ENCODE assay signal across 9 cellular contexts in genomic region chr17:76147211-76148014, GRCh38. TPM values are rescaled to one million over a fixed set of nuclear protein-coding genes. Genes with fewer than 3 reads are reported as not detected.
DNase-seq lines count a peak whose midpoint lies in the region; ATAC-seq and TF ChIP-seq lines count a peak whose summit lies in the region.
"Had no signal": no experiment of that assay in that cellular context is flagged by ENCODE, and none has a peak within 500 bp of the region (broad histone marks: within the 10 kb centered on the region; RNA-seq: fewer than 3 reads in every experiment).

No MANE protein-coding gene starts in this region.

- no peak for ATAC-seq in CD4-positive, CD25-positive, alpha-beta regulatory T cell (ENCODE audit: low read depth in 2 of 2)
- no peak for ATAC-seq in HG03139 (IDR thresholded peaks at IDR 0.05; ENCODE audit: unreplicated experiment)
- no peak for ATAC-seq in HG02885 (IDR thresholded peaks at IDR 0.05; ENCODE audit: poor library complexity, unreplicated experiment)

- H3K4me3 Mint-ChIP-seq in CD4-positive, CD25-positive, alpha-beta regulatory T cell = peak overlapping the region in 2 of 4 donors; percentile 34 to 68
- H3K4me3 Mint-ChIP-seq in immature natural killer cell = no peak overlapping the region
- H3K4me3 Mint-ChIP-seq in type B pancreatic cell = no peak overlapping the region
- H3K4me3 Mint-ChIP-seq: memory B cell had no signal

- peak; percentile 48 for TF ChIP-seq CTCF in HFF-Myc (IDR thresholded peaks at IDR 0.05; ENCODE audit: low read depth, low read length, missing control alignments)
- peak; percentile 75 for TF ChIP-seq CTCF in type B pancreatic cell (conservative IDR thresholded peaks at IDR 0.05)

- H3K4me3 ChIP-seq in CD4-positive, CD25-positive, alpha-beta regulatory T cell (ENCODE audit: low read depth, low read length) = no peak overlapping the region
- no peak overlapping the region for H3K4me3 ChIP-seq in HFF-Myc (replicated peaks; ENCODE audit: low read depth, low read length)

- H3K4me1 ChIP-seq in CD4-positive, CD25-positive, alpha-beta regulatory T cell (ENCODE audit: control insufficient read depth, insufficient read depth, low read length, poor library complexity, severe bottlenecking) = peaks cover 66% of the 10 kb centered on the region

- no peak for DNase-seq in CD4-positive, CD25-positive, alpha-beta regulatory T cell
- DNase-seq in HFF-Myc (ENCODE audit: extremely low read depth, low read depth) = no peak
- peak; percentile 54 for DNase-seq in SW480 (ENCODE audit: low spot score)
- DNase-seq in immature natural killer cell = no peak
- no peak for DNase-seq in type B pancreatic cell (ENCODE audit: extremely low spot score, unreplicated experiment)
- no peak for DNase-seq in GOT3 (lab: John Stamatoyannopoulos, UW)

- H3K9me3 ChIP-seq in CD4-positive, CD25-positive, alpha-beta regulatory T cell (ENCODE audit: control insufficient read depth in 2 of 2, low read length in 2 of 2) = no peaks in the 10 kb centered on the region

- no peaks in the 10 kb centered on the region for H3K27me3 Mint-ChIP-seq in CD4-positive, CD25-positive, alpha-beta regulatory T cell
- H3K27me3 Mint-ChIP-seq in immature natural killer cell (ENCODE audit: low read depth in 3 of 3) (peaks cover 0 to 3% (median 0%) of the 10 kb centered on the region in 3 donors), type B pancreatic cell (peaks cover 2% of the 10 kb centered on the region)
- H3K27me3 Mint-ChIP-seq: memory B cell had no signal

- no peaks in the 10 kb centered on the region for H3K27me3 ChIP-seq in CD4-positive, CD25-positive, alpha-beta regulatory T cell (ENCODE audit: control insufficient read depth, insufficient read depth, low read length)

- peaks cover 26% of the 10 kb centered on the region for H3K36me3 Mint-ChIP-seq in CD4-positive, CD25-positive, alpha-beta regulatory T cell
- H3K36me3 Mint-ChIP-seq in immature natural killer cell (peaks cover 0 to 8% (median 0%) of the 10 kb centered on the region in 3 donors), type B pancreatic cell (no peaks in the 10 kb centered on the region)
- H3K36me3 Mint-ChIP-seq: memory B cell had no signal

- peaks cover 19 to 86% (median 44%) of the 10 kb centered on the region in 4 donors for H3K4me1 Mint-ChIP-seq in CD4-positive, CD25-positive, alpha-beta regulatory T cell
- peaks cover 51 to 58% of the 10 kb centered on the region in 2 donors for H3K4me1 Mint-ChIP-seq in immature natural killer cell
- H3K4me1 Mint-ChIP-seq in type B pancreatic cell (ENCODE audit: unreplicated experiment) = peaks cover 21% of the 10 kb centered on the region

- no peaks in the 10 kb centered on the region for H3K36me3 ChIP-seq in CD4-positive, CD25-positive, alpha-beta regulatory T cell (ENCODE audit: control insufficient read depth, insufficient read depth, low read length)

- H3K27ac ChIP-seq in CD4-positive, CD25-positive, alpha-beta regulatory T cell (ENCODE audit: insufficient read depth, low read length, poor library complexity, severe bottlenecking) = peak overlapping the region; percentile 94

- peak overlapping the region; percentile 74 to 98 (median 97) for H3K27ac Mint-ChIP-seq in CD4-positive, CD25-positive, alpha-beta regulatory T cell
- H3K27ac Mint-ChIP-seq in immature natural killer cell (peak overlapping the region; percentile 55 to 99 (median 95)), type B pancreatic cell (no peak overlapping the region)

- peaks cover 0 to 1% (median 0%) of the 10 kb centered on the region in 7 donors for H3K9me3 Mint-ChIP-seq in CD4-positive, CD25-positive, alpha-beta regulatory T cell
- H3K9me3 Mint-ChIP-seq in immature natural killer cell (no peaks in the 10 kb centered on the region), type B pancreatic cell (no peaks in the 10 kb centered on the region)
- H3K9me3 Mint-ChIP-seq: memory B cell had no signal

RNA-seq across cellular contexts. Expression of gene FOXJ1, which starts 6.4 kb away (rescaled TPM):
- total RNA-seq in CD4-positive, CD25-positive, alpha-beta regulatory T cell = 1.0 TPM
- under 1 TPM in 2 of 4 donors, not detected in 2; 0.14 to 0.24 TPM for polyA plus RNA-seq in CD4-positive, CD25-positive, alpha-beta regulatory T cell
- polyA plus RNA-seq in immature natural killer cell = not detected
- total RNA-seq in type B pancreatic cell (ENCODE audit: low replicate concordance) = 5.3 and 18.2 TPM in 2 replicates

RNA-seq across cellular contexts. Expression of gene EXOC7, which starts 43.8 kb away (rescaled TPM):
- 105 TPM for total RNA-seq in CD4-positive, CD25-positive, alpha-beta regulatory T cell
- polyA plus RNA-seq in CD4-positive, CD25-positive, alpha-beta regulatory T cell = 10 to 100 TPM; 41.3 to 47.6 (median 45.0) TPM
- polyA plus RNA-seq in immature natural killer cell = 10 to 100 TPM; 37.2 to 78.9 (median 56.9) TPM
- total RNA-seq in type B pancreatic cell (ENCODE audit: low replicate concordance) = 171 and 201 TPM in 2 replicates
